36 cellular contexts compared by ENCODE assay signal in the genomic region with DNA sequence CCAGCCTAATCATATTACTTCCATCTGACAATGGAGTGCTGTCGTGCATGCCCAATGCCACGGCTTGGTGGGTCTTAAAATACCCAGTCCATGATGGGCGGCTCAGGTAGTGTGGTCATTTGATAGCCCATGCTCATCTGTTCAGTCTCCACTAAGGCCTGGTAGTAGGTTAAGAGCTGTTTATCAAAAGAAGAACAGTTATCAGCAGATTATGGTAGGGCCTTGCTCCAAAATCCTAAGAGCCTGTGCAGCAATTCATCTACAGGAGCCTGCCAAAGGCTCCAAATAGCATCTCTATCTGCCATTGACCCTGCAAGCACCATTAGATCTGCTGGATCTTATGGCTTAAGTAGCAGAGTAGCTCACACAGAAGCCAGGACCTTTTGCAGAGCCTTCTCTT. TPM values are rescaled to one million over a fixed set of nuclear protein-coding genes. Genes with fewer than 3 reads are reported as not detected.
"Had no signal": no experiment of that assay in that cellular context is flagged by ENCODE, and none has a peak within 500 bp of the region (broad histone marks: within the 10 kb centered on the region; RNA-seq: fewer than 3 reads in every experiment).

No MANE protein-coding gene starts in this region.

- H3K27me3 ChIP-seq: MG63 had no signal

- H3K9me3 ChIP-seq: MG63 had no signal

- H3K36me3 ChIP-seq: MG63 had no signal

- DNase-seq: Karpas-422, Kasumi-1, KBM-7, KG1, MG63, MM.1S, MV-4-11, NCI-H1048, NCI-H1092, NCI-H1092 treated with DMSO at 0.1 percent for 48 hours, NCI-H1105, NCI-H1105 treated with DMSO at 0.1 percent for 48 hours, NCI-H1417, NCI-H1417 treated with DMSO at 0.1 percent for 48 hours, NCI-H1436, NCI-H1436 treated with DMSO at 0.1 percent for 48 hours, NCI-H1694, NCI-H1694 treated with DMSO at 0.1 percent for 48 hours, NCI-H187, NCI-H187 treated with DMSO at 0.1 percent for 48 hours, NCI-H1930, NCI-H2029, NCI-H2029 treated with DMSO at 0.1 percent for 48 hours, NCI-H2081, NCI-H2081 treated with DMSO at 0.1 percent for 48 hours, NCI-H2107, NCI-H2171, NCI-H2171 treated with DMSO at 0.1 percent for 48 hours, NCI-H2227 treated with DMSO at 0.1 percent for 48 hours, NCI-H226, NCI-H345, NCI-H446, NCI-H446 treated with DMSO at 0.1 percent for 48 hours had no signal

- H3K4me3 ChIP-seq: MG63 had no signal

- H3K27ac ChIP-seq: KMS-11 had no signal

RNA-seq across cellular contexts. Expression of a gene that starts 21.8 kb away (rescaled TPM):
- total RNA-seq: LHCN-M2, MCF 10A had no signal
